Comparison of ENCODE assay signal across 8 cellular contexts in the genomic region with DNA sequence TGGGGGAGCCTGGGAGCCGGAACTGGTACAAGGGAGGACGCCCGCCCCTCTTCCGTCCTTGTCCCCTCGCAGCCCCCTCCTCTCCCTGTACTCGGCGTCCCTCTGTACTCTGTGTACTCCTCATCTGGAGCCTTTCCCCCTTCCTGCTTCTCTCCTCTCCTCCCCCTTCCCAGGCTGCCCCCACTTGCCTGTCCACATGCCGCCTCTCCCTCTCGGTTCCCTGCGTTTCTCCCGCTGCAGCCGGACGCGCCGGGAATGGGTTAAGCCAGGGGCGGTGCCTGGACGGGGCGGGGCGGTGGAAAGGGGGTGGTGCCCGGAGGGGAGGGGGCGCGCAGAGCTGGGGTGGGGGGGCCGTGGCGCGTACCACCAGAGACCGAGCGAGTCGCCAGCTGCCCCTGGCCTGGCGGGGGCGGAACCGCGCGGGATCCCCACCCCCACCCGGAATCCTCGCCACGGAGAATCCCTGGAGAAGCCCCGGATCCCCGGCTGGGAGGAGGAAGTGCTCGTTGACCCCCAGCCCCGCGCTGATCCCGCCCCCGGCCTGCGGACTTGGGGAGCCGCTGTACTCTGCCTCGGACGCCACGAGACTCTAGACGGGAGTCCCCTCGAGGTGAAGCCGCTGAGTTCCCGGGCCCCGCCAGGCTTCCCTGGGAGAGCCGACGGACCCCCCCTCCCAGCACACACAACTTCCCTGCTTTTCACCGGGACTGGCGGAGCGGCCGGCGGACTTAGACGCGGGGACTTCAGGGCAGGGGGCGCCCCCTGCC. TPM values are rescaled to one million over a fixed set of nuclear protein-coding genes. Genes with fewer than 3 reads are reported as not detected.
DNase-seq lines count a peak whose midpoint lies in the region; ATAC-seq and TF ChIP-seq lines count a peak whose summit lies in the region.

No MANE protein-coding gene starts in this region.

- intact Hi-C loops in upper lobe of right lung (cut with DNase I), result no loop called here

- H3K9me3 ChIP-seq in upper lobe of right lung, result no peaks in the 10 kb centered on the region

- no peak for TF ChIP-seq CTCF in AG09309 (IDR thresholded peaks at IDR 0.05; ENCODE audit: control insufficient read depth, insufficient read depth, low read depth, low read length, missing control alignments)
- no peak for TF ChIP-seq CTCF in epithelial cell of esophagus (IDR thresholded peaks at IDR 0.05; ENCODE audit: insufficient read depth, low read depth, low read length, missing control alignments)
- no peak for TF ChIP-seq CTCF in upper lobe of right lung (IDR thresholded peaks at IDR 0.05)

- DNase-seq in AG09309 (ENCODE audit: low read depth) (no peak), HCEC 1CT (peak; percentile 35), SW 1271 (lab: John Stamatoyannopoulos, UW) (peak; percentile 35 to 70), epithelial cell of esophagus (ENCODE audit: low read depth) (peak; percentile 40), midbrain (lab: John Stamatoyannopoulos, UW) (peak; percentile 44), upper lobe of right lung (peak; percentile 92), RPMI8226 (no peak), kidney glomerular epithelial cell (lab: John Stamatoyannopoulos, UW) (no peak)

- ATAC-seq in upper lobe of right lung, result peak; percentile 67

- peaks cover 65% of the 10 kb centered on the region for H3K4me1 ChIP-seq in upper lobe of right lung

- H3K4me3 ChIP-seq in AG09309 (ENCODE audit: control insufficient read depth, low read depth, low read length) (peak overlapping the region; percentile 52), epithelial cell of esophagus (ENCODE audit: low read length) (peak overlapping the region; percentile 52), upper lobe of right lung (peak overlapping the region; percentile 64)

- no peaks in the 10 kb centered on the region for H3K36me3 ChIP-seq in upper lobe of right lung

- H3K27me3 ChIP-seq in upper lobe of right lung, result no peaks in the 10 kb centered on the region

- peak overlapping the region; percentile 94 for H3K27ac ChIP-seq in upper lobe of right lung

RNA-seq across cellular contexts. Expression of a gene that starts 22.5 kb away (rescaled TPM):
- total RNA-seq in upper lobe of right lung, result 2.8 TPM

RNA-seq across cellular contexts. Expression of a gene that starts 33.0 kb away (rescaled TPM):
- 69.7 TPM for total RNA-seq in upper lobe of right lung

RNA-seq across cellular contexts. Expression of a gene that starts 54.3 kb away (rescaled TPM):
- total RNA-seq in upper lobe of right lung, result 1.4 TPM

Comparison
In these comparisons a context has a peak if more than half of its experiments do, and no peak if none do; other contexts are left out.
1. DNase-seq: peak in HCEC 1CT (single experiment), SW 1271 (2 of 2), epithelial cell of esophagus (single experiment), midbrain (single experiment) and upper lobe of right lung (single experiment); none in AG09309 (single experiment), RPMI8226 (single experiment) and kidney glomerular epithelial cell (single experiment).
2. Peak in every context shown above with its lines, with median percentiles within 50 percentile points of each other: H3K4me3 ChIP-seq.